Comparison of ENCODE assay signal across 8 cellular contexts in genomic region chr15:67085818-67086649, GRCh38. TPM values are rescaled to one million over a fixed set of nuclear protein-coding genes. Genes with fewer than 3 reads are reported as not detected.
DNase-seq lines count a peak whose midpoint lies in the region; ATAC-seq and TF ChIP-seq lines count a peak whose summit lies in the region.

No MANE protein-coding gene starts in this region.

- no peak overlapping the region for H3K9ac ChIP-seq in neuronal stem cell (ENCODE audit: low read depth, low read length, poor library complexity)
- no peak overlapping the region for H3K9ac ChIP-seq in PC-3 (ENCODE audit: low read length)

- H2BK12ac ChIP-seq in neuronal stem cell (ENCODE audit: low read length), result no peak overlapping the region

- no peak overlapping the region for H3K4ac ChIP-seq in neuronal stem cell (ENCODE audit: low read length)

- H3K79me1 ChIP-seq in neuronal stem cell (ENCODE audit: low read depth, low read length), result peaks cover 7% of the 10 kb centered on the region

- H4K91ac ChIP-seq in neuronal stem cell (ENCODE audit: low read depth, low read length, poor library complexity), result no peak overlapping the region

- H3K36me3 ChIP-seq in mucosa of descending colon (ENCODE audit: low read depth) (no peaks in the 10 kb centered on the region), neuronal stem cell (replicated peaks in 1 of 2; ENCODE audit: control insufficient read depth in 2 of 2, insufficient read depth in 2 of 2, low read length in 2 of 2) (peaks cover 0 to 47% of the 10 kb centered on the region in 2 donors), PC-3 (ENCODE audit: low read depth, low read length) (peaks cover 33% of the 10 kb centered on the region)

- peak; percentile 85 for DNase-seq in GM04504 (ENCODE audit: low read depth)
- no peak for DNase-seq in activated naive CD8-positive, alpha-beta T cell treated with anti-CD3 and anti-CD28 coated beads, Interleukin-2, amount 50 U/mL, for 24 hours
- no peak for DNase-seq in mucosa of descending colon
- DNase-seq in neuronal stem cell (ENCODE audit: low spot score), result no peak
- no peak for DNase-seq in PC-3

- H3K14ac ChIP-seq in neuronal stem cell (ENCODE audit: low read length), result no peak overlapping the region

- peaks cover 22% of the 10 kb centered on the region; the same call in 1 of the 2 replicates for H4K20me1 ChIP-seq in PC-3 (ENCODE audit: low read length)

- H2BK15ac ChIP-seq in neuronal stem cell (ENCODE audit: low read length), result no peak overlapping the region

- peak; percentile 35 for ATAC-seq in GM21381 (IDR thresholded peaks at IDR 0.05; ENCODE audit: unreplicated experiment)
- peak; percentile 65 for ATAC-seq in activated naive CD8-positive, alpha-beta T cell treated with anti-CD3 and anti-CD28 coated beads, Interleukin-2, amount 50 U/mL, for 24 hours
- ATAC-seq in mucosa of descending colon, result peak; percentile 46
- ATAC-seq in GM18858 (IDR thresholded peaks at IDR 0.05; ENCODE audit: unreplicated experiment), result no peak
- no peak for ATAC-seq in PC-3

- H3K4me2 ChIP-seq in neuronal stem cell (ENCODE audit: insufficient read depth, low read length, poor library complexity, severe bottlenecking) (no peak overlapping the region), PC-3 (ENCODE audit: low read length) (no peak overlapping the region)

- H3K27ac Mint-ChIP-seq in IgD-negative memory B cell, result peak overlapping the region; percentile 93 to 98 (median 93)
- H3K27ac Mint-ChIP-seq in activated naive CD8-positive, alpha-beta T cell treated with anti-CD3 and anti-CD28 coated beads, Interleukin-2, amount 50 U/mL, for 24 hours, result peak overlapping the region; percentile 88

- no peaks in the 10 kb centered on the region for H3K9me3 Mint-ChIP-seq in IgD-negative memory B cell
- no peaks in the 10 kb centered on the region for H3K9me3 Mint-ChIP-seq in activated naive CD8-positive, alpha-beta T cell treated with anti-CD3 and anti-CD28 coated beads, Interleukin-2, amount 50 U/mL, for 24 hours

- no peak for TF ChIP-seq CTCF in mucosa of descending colon (IDR thresholded peaks at IDR 0.05)
- TF ChIP-seq CTCF in PC-3 (conservative IDR thresholded peaks at IDR 0.05; ENCODE audit: low read depth, low read length), result no peak

- no peaks in the 10 kb centered on the region for H3K9me2 ChIP-seq in PC-3 (replicated peaks; ENCODE audit: low read length)

- H3K4me1 ChIP-seq in mucosa of descending colon (ENCODE audit: low read depth) (peaks cover 69% of the 10 kb centered on the region), neuronal stem cell (ENCODE audit: control insufficient read depth in 2 of 2, insufficient read depth in 1 of 2, low read depth in 1 of 2, low read length in 2 of 2) (peaks cover 11 to 38% of the 10 kb centered on the region in 2 donors), PC-3 (ENCODE audit: insufficient read depth, low read length) (peaks cover 72% of the 10 kb centered on the region)

- no peaks in the 10 kb centered on the region for H3K27me3 ChIP-seq in neuronal stem cell (ENCODE audit: control insufficient read depth in 3 of 3, insufficient read depth in 3 of 3, low read depth in 1 of 3, low read length in 3 of 3)
- H3K27me3 ChIP-seq in PC-3 (ENCODE audit: low read length), result no peaks in the 10 kb centered on the region

- peaks cover 74 to 92% (median 80%) of the 10 kb centered on the region in 3 donors for H3K4me1 Mint-ChIP-seq in IgD-negative memory B cell
- peaks cover 97% of the 10 kb centered on the region for H3K4me1 Mint-ChIP-seq in activated naive CD8-positive, alpha-beta T cell treated with anti-CD3 and anti-CD28 coated beads, Interleukin-2, amount 50 U/mL, for 24 hours

- H2AFZ ChIP-seq in neuronal stem cell (ENCODE audit: low read length) (no peak overlapping the region), PC-3 (ENCODE audit: low read length) (no peak overlapping the region)

- H3K23ac ChIP-seq in neuronal stem cell (ENCODE audit: low read depth, low read length, poor library complexity), result no peak overlapping the region

- H3K18ac ChIP-seq in neuronal stem cell (ENCODE audit: low read length), result no peak overlapping the region

- H3K27ac ChIP-seq in neuronal stem cell (replicated peaks; ENCODE audit: low read length), result no peak overlapping the region
- H3K27ac ChIP-seq in PC-3 (ENCODE audit: low read length), result no peak overlapping the region

- H3K4me3 ChIP-seq in mucosa of descending colon, result no peak overlapping the region
- no peak overlapping the region for H3K4me3 ChIP-seq in neuronal stem cell (ENCODE audit: low read length in 2 of 2)
- no peak overlapping the region for H3K4me3 ChIP-seq in PC-3 (ENCODE audit: low read length)

- H2AK5ac ChIP-seq in neuronal stem cell (ENCODE audit: low read depth, low read length), result no peak overlapping the region

- H3F3A ChIP-seq in PC-3 (ENCODE audit: low read length, unreplicated experiment), result peaks cover 4% of the 10 kb centered on the region

- intact Hi-C loops in mucosa of descending colon (cut with DNase I, micrococcal nuclease) (no loop called here), PC-3 (cut with micrococcal nuclease) (no loop called here)

- H3K4me3 Mint-ChIP-seq in IgD-negative memory B cell, result peak overlapping the region; percentile 64 to 95 (median 92)
- H3K4me3 Mint-ChIP-seq in activated naive CD8-positive, alpha-beta T cell treated with anti-CD3 and anti-CD28 coated beads, Interleukin-2, amount 50 U/mL, for 24 hours, result peak overlapping the region; percentile 62

- H3K79me2 ChIP-seq in PC-3 (ENCODE audit: low read length), result peaks cover 100% of the 10 kb centered on the region

- no peak overlapping the region for H4K8ac ChIP-seq in neuronal stem cell (ENCODE audit: low read depth, low read length)

- H2BK5ac ChIP-seq in neuronal stem cell (ENCODE audit: low read length), result no peak overlapping the region

- POLR2A ChIA-PET in PC-3 (lab: Charles Lee; ENCODE audit: unreplicated experiment), result interaction anchor here (0.6 kb wide), 1 partner anchor 12 kb away, joined by 11 read pairs; no protein-coding TSS in a partner anchor

- H3K9me3 ChIP-seq in mucosa of descending colon (no peaks in the 10 kb centered on the region), neuronal stem cell (replicated peaks in 1 of 2; ENCODE audit: control insufficient read depth in 2 of 2, insufficient read depth in 1 of 2, low read depth in 1 of 2, low read length in 2 of 2) (peaks cover 0 to 7% of the 10 kb centered on the region in 2 donors), PC-3 (ENCODE audit: low read length) (no peaks in the 10 kb centered on the region)

- H3K27me3 Mint-ChIP-seq in IgD-negative memory B cell, result peaks cover 3% of the 10 kb centered on the region
- H3K27me3 Mint-ChIP-seq in activated naive CD8-positive, alpha-beta T cell treated with anti-CD3 and anti-CD28 coated beads, Interleukin-2, amount 50 U/mL, for 24 hours, result peaks cover 2% of the 10 kb centered on the region

- no CpG with 5 or more reads among the region's 3 CpGs for WGBS in neuronal stem cell (ENCODE audit: extremely low coverage in 2 of 2, insufficient read length in 2 of 2, insufficient replicate concordance in 1 of 2), 2 donors

- CTCF ChIA-PET in PC-3 (lab: Charles Lee), result no interaction called here

- no TSS peak for BruUV-seq in PC-3 (replicated peaks; lab: Mats Ljungman, UMichigan)

- peaks cover 6% of the 10 kb centered on the region for H3K36me3 Mint-ChIP-seq in IgD-negative memory B cell
- peaks cover 7% of the 10 kb centered on the region for H3K36me3 Mint-ChIP-seq in activated naive CD8-positive, alpha-beta T cell treated with anti-CD3 and anti-CD28 coated beads, Interleukin-2, amount 50 U/mL, for 24 hours (ENCODE audit: low read depth)

- H2BK120ac ChIP-seq in neuronal stem cell (ENCODE audit: low read depth, low read length), result no peak overlapping the region

RNA-seq across cellular contexts. Expression of gene SMAD3, which starts 20.6 kb away (rescaled TPM):
- polyA plus RNA-seq in IgD-negative memory B cell, result 32.4 TPM
- total RNA-seq in mucosa of descending colon (10 to 100 TPM; 38.5 to 76.3 (median 44.9) TPM), PC-3 (2014; rRNA removed) (75.6 and 86.4 TPM in 2 replicates)
- polyA plus RNA-seq in neuronal stem cell (2013, experiment 1 of 2), result 32.6 TPM
- polyA plus RNA-seq in neuronal stem cell (2013, experiment 2 of 2), result 32.9 TPM

Comparison
In these comparisons a context has a peak if more than half of its experiments do, and no peak if none do; other contexts are left out.
1. ATAC-seq: peak in GM21381 (single experiment), activated naive CD8-positive, alpha-beta T cell treated with anti-CD3 and anti-CD28 coated beads, Interleukin-2, amount 50 U/mL, for 24 hours (single experiment) and mucosa of descending colon (single experiment); none in GM18858 (single experiment) and PC-3 (single experiment).